ENCODE assay signal across 8 cellular contexts in the genomic region with DNA sequence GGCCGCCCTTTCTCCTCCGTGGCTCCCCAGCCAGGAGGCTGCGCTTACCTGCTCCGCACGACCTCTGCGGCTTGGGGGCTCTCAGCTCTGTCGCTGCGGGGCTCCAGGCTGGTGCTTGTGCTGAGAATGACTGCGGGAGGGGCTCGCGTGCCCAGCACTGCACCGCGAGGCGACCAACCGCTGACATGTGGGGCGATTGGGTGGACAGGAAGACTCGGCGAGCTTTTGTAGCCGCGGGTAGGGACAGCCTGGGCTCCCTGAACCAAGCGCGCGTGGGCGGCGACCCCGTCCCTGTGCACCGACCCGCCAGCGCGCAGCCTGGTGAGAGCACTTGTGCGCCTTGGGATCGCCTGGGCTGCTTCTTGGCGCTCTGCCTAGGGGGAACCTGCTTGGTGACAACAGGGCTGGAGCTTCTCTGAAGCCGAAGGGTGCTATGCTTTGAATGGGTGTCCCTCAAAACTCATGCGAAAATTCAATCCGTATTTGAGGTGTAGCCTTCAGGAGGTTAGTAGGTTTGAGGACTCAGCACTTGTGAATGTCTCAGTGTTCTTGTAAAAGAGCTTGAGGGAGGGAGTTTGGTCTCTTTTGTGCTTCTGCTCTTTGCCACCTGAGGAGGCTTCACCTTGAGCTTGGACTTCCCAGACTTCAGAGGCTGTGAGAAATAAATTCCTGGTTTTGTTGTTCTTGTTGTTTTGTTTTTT. TPM values are rescaled to one million over a fixed set of nuclear protein-coding genes. Genes with fewer than 3 reads are reported as not detected.
DNase-seq lines count a peak whose midpoint lies in the region; ATAC-seq and TF ChIP-seq lines count a peak whose summit lies in the region.

No MANE protein-coding gene starts in this region.

- H3K4me1 ChIP-seq in effector memory CD4-positive, alpha-beta T cell (ENCODE audit: control insufficient read depth, insufficient read depth, low read length, poor library complexity, severe bottlenecking): no peaks in the 10 kb centered on the region

- no peaks in the 10 kb centered on the region for H3K36me3 ChIP-seq in effector memory CD4-positive, alpha-beta T cell (ENCODE audit: control insufficient read depth, insufficient read depth, low read length)

- no peak for TF ChIP-seq CTCF in progenitor cell of endocrine pancreas (IDR thresholded peaks at IDR 0.05; ENCODE audit: unreplicated experiment)

- H3K4me3 Mint-ChIP-seq in progenitor cell of endocrine pancreas (ENCODE audit: low read depth): peak overlapping the region; percentile 71

- H3K9me3 Mint-ChIP-seq in progenitor cell of endocrine pancreas (ENCODE audit: low read depth): peaks cover 9% of the 10 kb centered on the region

- ATAC-seq in esophagus mucosa (peak; percentile 48), HG02588 (IDR thresholded peaks at IDR 0.05; ENCODE audit: unreplicated experiment) (no peak)

- peaks cover 55% of the 10 kb centered on the region for H3K27me3 Mint-ChIP-seq in progenitor cell of endocrine pancreas

- H3K4me1 Mint-ChIP-seq in progenitor cell of endocrine pancreas (ENCODE audit: low read depth): peaks cover 2% of the 10 kb centered on the region

- H3K27ac Mint-ChIP-seq in progenitor cell of endocrine pancreas: no peak overlapping the region

- H3K4me3 ChIP-seq in effector memory CD4-positive, alpha-beta T cell (ENCODE audit: insufficient read depth, low read depth, low read length, poor library complexity, severe bottlenecking): no peak overlapping the region

- no peaks in the 10 kb centered on the region for H3K9me3 ChIP-seq in effector memory CD4-positive, alpha-beta T cell (ENCODE audit: control insufficient read depth, low read length)

- peak; percentile 31 for DNase-seq in activated CD4-positive, alpha-beta T cell treated with anti-CD3 and anti-CD28 coated beads for 48 hours
- DNase-seq in activated CD4-positive, alpha-beta T cell treated with anti-CD3 and anti-CD28 coated beads for 1 hour: no peak
- DNase-seq in NCI-H2171 treated with DMSO at 0.1 percent for 48 hours (lab: John Stamatoyannopoulos, UW): peak; percentile 51
- DNase-seq in progenitor cell of endocrine pancreas (ENCODE audit: low spot score, unreplicated experiment): peak; percentile 20
- no peak for DNase-seq in T-helper 9 cell
- DNase-seq in effector memory CD4-positive, alpha-beta T cell: no peak

- no peak overlapping the region for H3K27ac ChIP-seq in effector memory CD4-positive, alpha-beta T cell (ENCODE audit: insufficient read depth, low read length, poor library complexity, severe bottlenecking)

- H3K36me3 Mint-ChIP-seq in progenitor cell of endocrine pancreas (ENCODE audit: insufficient read depth): peaks cover 1% of the 10 kb centered on the region

- H3K27me3 ChIP-seq in effector memory CD4-positive, alpha-beta T cell (replicated peaks; ENCODE audit: control insufficient read depth, insufficient read depth, low read length, poor library complexity, severe bottlenecking): peaks cover 5% of the 10 kb centered on the region

RNA-seq across cellular contexts. Expression of gene IL12A, which starts 50.4 kb away (rescaled TPM):
- total RNA-seq in esophagus mucosa (0.80 TPM), progenitor cell of endocrine pancreas (0.33 TPM in 1 of 2 replicates, not detected in the other)

Comparison
In these comparisons a context has a peak if more than half of its experiments do, and no peak if none do; other contexts are left out.
1. DNase-seq: peak in activated CD4-positive, alpha-beta T cell treated with anti-CD3 and anti-CD28 coated beads for 48 hours (single experiment), NCI-H2171 treated with DMSO at 0.1 percent for 48 hours (single experiment) and progenitor cell of endocrine pancreas (single experiment); none in activated CD4-positive, alpha-beta T cell treated with anti-CD3 and anti-CD28 coated beads for 1 hour (single experiment), T-helper 9 cell (single experiment) and effector memory CD4-positive, alpha-beta T cell (0 of 3).